Comparison of ENCODE assay signal across 1 cellular context in the genomic region with DNA sequence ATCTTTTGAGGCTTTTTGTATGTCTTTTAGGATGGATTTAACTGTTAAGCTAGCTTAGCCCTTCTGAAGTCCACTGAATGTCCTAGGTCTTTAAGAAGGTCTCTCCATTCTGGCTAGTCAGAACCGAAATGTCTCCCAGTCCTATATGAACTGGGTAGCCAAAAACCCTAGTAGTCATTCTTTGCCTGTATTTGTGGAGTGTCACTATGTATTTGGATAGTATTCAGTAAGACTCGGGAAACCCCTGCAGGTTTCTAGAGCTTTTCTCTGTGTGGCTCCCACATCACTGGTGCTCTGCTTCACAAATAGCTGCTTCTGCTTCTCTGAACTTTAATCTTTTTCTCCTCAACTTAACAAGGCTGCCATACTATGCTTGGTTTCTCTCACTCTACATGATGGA.
TF ChIP-seq lines count a peak whose summit lies in the region.

No MANE protein-coding gene starts in this region.

TF ChIP-seq in GM12878, 131 proteins besides CTCF, POLR2A, EP300 and RAD21 (continued from another document):
- TF ChIP-seq MEF2B (IDR thresholded peaks at IDR 0.05; ENCODE audit: partially characterized antibody, poor library complexity, severe bottlenecking) (no peak), RUNX3 (IDR thresholded peaks at IDR 0.05; ENCODE audit: low read length) (0 out of 2 replicates have a peak, but pooled peaks have one; percentile 19), SMAD1 (IDR thresholded peaks at IDR 0.05; ENCODE audit: low read depth, partially characterized antibody) (no peak), KLF5 (IDR thresholded peaks at IDR 0.05; ENCODE audit: partially characterized antibody) (no peak), BMI1 (IDR thresholded peaks at IDR 0.05; ENCODE audit: borderline replicate concordance) (no peak), NR2C1 (IDR thresholded peaks at IDR 0.05) (no peak)
- TF ChIP-seq, protein P1, sequence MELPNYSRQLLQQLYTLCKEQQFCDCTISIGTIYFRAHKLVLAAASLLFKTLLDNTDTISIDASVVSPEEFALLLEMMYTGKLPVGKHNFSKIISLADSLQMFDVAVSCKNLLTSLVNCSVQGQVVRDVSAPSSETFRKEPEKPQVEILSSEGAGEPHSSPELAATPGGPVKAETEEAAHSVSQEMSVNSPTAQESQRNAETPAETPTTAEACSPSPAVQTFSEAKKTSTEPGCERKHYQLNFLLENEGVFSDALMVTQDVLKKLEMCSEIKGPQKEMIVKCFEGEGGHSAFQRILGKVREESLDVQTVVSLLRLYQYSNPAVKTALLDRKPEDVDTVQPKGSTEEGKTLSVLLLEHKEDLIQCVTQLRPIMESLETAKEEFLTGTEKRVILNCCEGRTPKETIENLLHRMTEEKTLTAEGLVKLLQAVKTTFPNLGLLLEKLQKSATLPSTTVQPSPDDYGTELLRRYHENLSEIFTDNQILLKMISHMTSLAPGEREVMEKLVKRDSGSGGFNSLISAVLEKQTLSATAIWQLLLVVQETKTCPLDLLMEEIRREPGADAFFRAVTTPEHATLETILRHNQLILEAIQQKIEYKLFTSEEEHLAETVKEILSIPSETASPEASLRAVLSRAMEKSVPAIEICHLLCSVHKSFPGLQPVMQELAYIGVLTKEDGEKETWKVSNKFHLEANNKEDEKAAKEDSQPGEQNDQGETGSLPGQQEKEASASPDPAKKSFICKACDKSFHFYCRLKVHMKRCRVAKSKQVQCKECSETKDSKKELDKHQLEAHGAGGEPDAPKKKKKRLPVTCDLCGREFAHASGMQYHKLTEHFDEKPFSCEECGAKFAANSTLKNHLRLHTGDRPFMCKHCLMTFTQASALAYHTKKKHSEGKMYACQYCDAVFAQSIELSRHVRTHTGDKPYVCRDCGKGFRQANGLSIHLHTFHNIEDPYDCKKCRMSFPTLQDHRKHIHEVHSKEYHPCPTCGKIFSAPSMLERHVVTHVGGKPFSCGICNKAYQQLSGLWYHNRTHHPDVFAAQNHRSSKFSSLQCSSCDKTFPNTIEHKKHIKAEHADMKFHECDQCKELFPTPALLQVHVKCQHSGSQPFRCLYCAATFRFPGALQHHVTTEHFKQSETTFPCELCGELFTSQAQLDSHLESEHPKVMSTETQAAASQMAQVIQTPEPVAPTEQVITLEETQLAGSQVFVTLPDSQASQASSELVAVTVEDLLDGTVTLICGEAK (IDR thresholded peaks at IDR 0.05; ENCODE audit: borderline replicate concordance), result no peak
- TF ChIP-seq, protein P2, sequence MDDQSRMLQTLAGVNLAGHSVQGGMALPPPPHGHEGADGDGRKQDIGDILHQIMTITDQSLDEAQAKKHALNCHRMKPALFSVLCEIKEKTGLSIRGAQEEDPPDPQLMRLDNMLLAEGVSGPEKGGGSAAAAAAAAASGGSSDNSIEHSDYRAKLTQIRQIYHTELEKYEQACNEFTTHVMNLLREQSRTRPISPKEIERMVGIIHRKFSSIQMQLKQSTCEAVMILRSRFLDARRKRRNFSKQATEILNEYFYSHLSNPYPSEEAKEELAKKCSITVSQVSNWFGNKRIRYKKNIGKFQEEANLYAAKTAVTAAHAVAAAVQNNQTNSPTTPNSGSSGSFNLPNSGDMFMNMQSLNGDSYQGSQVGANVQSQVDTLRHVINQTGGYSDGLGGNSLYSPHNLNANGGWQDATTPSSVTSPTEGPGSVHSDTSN (IDR thresholded peaks at IDR 0.05; ENCODE audit: insufficient replicate concordance, low read depth, low read length), result no peak
